In the genomic region with DNA sequence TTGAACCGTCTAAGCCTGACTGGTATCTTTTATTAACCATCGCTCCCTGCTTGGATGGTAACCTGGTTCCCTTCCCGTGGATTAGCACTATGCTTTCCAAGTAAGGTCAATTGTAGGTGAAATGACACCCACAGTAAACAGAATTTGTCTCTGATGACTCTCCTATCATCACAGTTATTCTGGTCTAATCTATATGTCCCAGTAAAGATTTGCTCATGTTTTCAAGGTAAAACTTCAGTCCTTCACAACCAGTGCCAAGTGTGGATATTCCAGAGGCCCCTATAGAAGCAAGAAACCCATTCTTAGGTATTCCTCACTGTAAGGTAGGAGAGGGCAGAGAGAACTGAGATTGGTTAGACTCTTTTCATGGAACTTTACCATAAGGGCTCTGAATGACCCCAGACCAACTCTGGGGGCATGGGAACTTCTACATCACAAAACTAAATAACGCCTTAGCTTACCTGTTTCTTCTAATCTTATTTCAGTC, we compare ENCODE assay signal across 24 cellular contexts.
"Had no signal": no experiment of that assay in that cellular context is flagged by ENCODE, and none has a peak within 500 bp of the region (broad histone marks: within the 10 kb centered on the region; RNA-seq: fewer than 3 reads in every experiment).

No MANE protein-coding gene starts in this region.

- H3K9me3 Mint-ChIP-seq: activated CD4-positive, alpha-beta memory T cell treated with anti-CD3 and anti-CD28 coated beads, Interleukin-2, amount 10 ng/mL, durations not matched to agents 7 days and 5 days; activated CD4-positive, alpha-beta T cell treated with anti-CD3 and anti-CD28 coated beads, Interleukin-2, amount 10 ng/mL, durations not matched to agents 7 days and 5 days; activated naive CD4-positive, alpha-beta T cell treated with anti-CD3 and anti-CD28 coated beads, Interleukin-2, amount 10 ng/mL, durations not matched to agents 7 days and 5 days; activated naive CD8-positive, alpha-beta T cell treated with anti-CD3 and anti-CD28 coated beads, Interleukin-2, amount 10 ng/mL, durations not matched to agents 7 days and 5 days; activated T-cell treated with anti-CD3 and anti-CD28 coated beads, Interleukin-2, amount 50 U/mL, for 24 hours; T-helper 1 cell treated with Interleukin-12 subunit alpha and Interleukin-12 subunit beta and Interleukin-4 antibody, amounts not matched to agents 30 μg/mL and 1 μg/mL, for 36 hours had no signal

- H3K4me3 ChIP-seq: gastrocnemius medialis, left ventricle myocardium inferior, lung, spleen, suprapubic skin, tibial artery had no signal

- DNase-seq: activated CD4-positive, alpha-beta memory T cell treated with anti-CD3 and anti-CD28 coated beads, Interleukin-2, amount 10 ng/mL, durations not matched to agents 7 days and 5 days; activated CD4-positive, alpha-beta T cell treated with anti-CD3 and anti-CD28 coated beads for 1 hour; activated CD4-positive, alpha-beta T cell treated with anti-CD3 and anti-CD28 coated beads, Interleukin-2, amount 10 ng/mL, durations not matched to agents 7 days and 5 days; activated CD8-positive, alpha-beta memory T cell treated with anti-CD3 and anti-CD28 coated beads, Interleukin-2, amount 50 U/mL, for 48 hours; activated gamma-delta T cell; activated naive CD4-positive, alpha-beta T cell treated with anti-CD3 and anti-CD28 coated beads, Interleukin-2, amount 10 ng/mL, durations not matched to agents 7 days and 5 days; activated naive CD8-positive, alpha-beta T cell treated with anti-CD3 and anti-CD28 coated beads, Interleukin-2, amount 10 ng/mL, durations not matched to agents 7 days and 5 days; activated T-cell treated with anti-CD3 and anti-CD28 coated beads, Interleukin-2, amount 50 U/mL, for 24 hours; brain microvascular endothelial cell; cortex of kidney; gastrocnemius medialis; glutamatergic neuron; islet precursor cell; left ventricle myocardium inferior; mesendoderm; occipital lobe; right cardiac atrium; spleen; stimulated activated naive CD4-positive, alpha-beta T cell; T-helper 9 cell; tibial artery had no signal

- H3K27me3 ChIP-seq: brain microvascular endothelial cell, gastrocnemius medialis, spleen, suprapubic skin, tibial artery had no signal

- H3K9me3 ChIP-seq: gastrocnemius medialis, left ventricle myocardium inferior, spleen, suprapubic skin, tibial artery had no signal

- H3K4me3 Mint-ChIP-seq: activated CD4-positive, alpha-beta memory T cell treated with anti-CD3 and anti-CD28 coated beads, Interleukin-2, amount 10 ng/mL, durations not matched to agents 7 days and 5 days; activated CD4-positive, alpha-beta T cell treated with anti-CD3 and anti-CD28 coated beads, Interleukin-2, amount 10 ng/mL, durations not matched to agents 7 days and 5 days; activated naive CD4-positive, alpha-beta T cell treated with anti-CD3 and anti-CD28 coated beads, Interleukin-2, amount 10 ng/mL, durations not matched to agents 7 days and 5 days; activated naive CD8-positive, alpha-beta T cell treated with anti-CD3 and anti-CD28 coated beads, Interleukin-2, amount 10 ng/mL, durations not matched to agents 7 days and 5 days; activated T-cell treated with anti-CD3 and anti-CD28 coated beads, Interleukin-2, amount 50 U/mL, for 24 hours; T-helper 1 cell treated with Interleukin-12 subunit alpha and Interleukin-12 subunit beta and Interleukin-4 antibody, amounts not matched to agents 30 μg/mL and 1 μg/mL, for 36 hours had no signal

- ATAC-seq: gastrocnemius medialis, right cardiac atrium had no signal

- H3K4me1 Mint-ChIP-seq: activated CD4-positive, alpha-beta memory T cell treated with anti-CD3 and anti-CD28 coated beads, Interleukin-2, amount 10 ng/mL, durations not matched to agents 7 days and 5 days; activated CD4-positive, alpha-beta T cell treated with anti-CD3 and anti-CD28 coated beads, Interleukin-2, amount 10 ng/mL, durations not matched to agents 7 days and 5 days; activated naive CD4-positive, alpha-beta T cell treated with anti-CD3 and anti-CD28 coated beads, Interleukin-2, amount 10 ng/mL, durations not matched to agents 7 days and 5 days; activated naive CD8-positive, alpha-beta T cell treated with anti-CD3 and anti-CD28 coated beads, Interleukin-2, amount 10 ng/mL, durations not matched to agents 7 days and 5 days had no signal

- H3K36me3 ChIP-seq: brain microvascular endothelial cell, gastrocnemius medialis, spleen, suprapubic skin had no signal

- H3K27me3 Mint-ChIP-seq: activated CD4-positive, alpha-beta T cell treated with anti-CD3 and anti-CD28 coated beads, Interleukin-2, amount 10 ng/mL, durations not matched to agents 7 days and 5 days; activated T-cell treated with anti-CD3 and anti-CD28 coated beads, Interleukin-2, amount 50 U/mL, for 24 hours had no signal

- H3K36me3 Mint-ChIP-seq: activated naive CD4-positive, alpha-beta T cell treated with anti-CD3 and anti-CD28 coated beads, Interleukin-2, amount 10 ng/mL, durations not matched to agents 7 days and 5 days; activated naive CD8-positive, alpha-beta T cell treated with anti-CD3 and anti-CD28 coated beads, Interleukin-2, amount 10 ng/mL, durations not matched to agents 7 days and 5 days had no signal

- H3K4me1 ChIP-seq: gastrocnemius medialis, left ventricle myocardium inferior, spleen, suprapubic skin, tibial artery had no signal

- H3K27ac Mint-ChIP-seq: activated CD4-positive, alpha-beta memory T cell treated with anti-CD3 and anti-CD28 coated beads, Interleukin-2, amount 10 ng/mL, durations not matched to agents 7 days and 5 days; activated CD4-positive, alpha-beta T cell treated with anti-CD3 and anti-CD28 coated beads, Interleukin-2, amount 10 ng/mL, durations not matched to agents 7 days and 5 days; activated naive CD4-positive, alpha-beta T cell treated with anti-CD3 and anti-CD28 coated beads, Interleukin-2, amount 10 ng/mL, durations not matched to agents 7 days and 5 days; activated naive CD8-positive, alpha-beta T cell treated with anti-CD3 and anti-CD28 coated beads, Interleukin-2, amount 10 ng/mL, durations not matched to agents 7 days and 5 days; activated T-cell treated with anti-CD3 and anti-CD28 coated beads, Interleukin-2, amount 50 U/mL, for 24 hours; T-helper 1 cell treated with Interleukin-12 subunit alpha and Interleukin-12 subunit beta and Interleukin-4 antibody, amounts not matched to agents 30 μg/mL and 1 μg/mL, for 36 hours had no signal
